Comparison of ENCODE assay signal across 10 cellular contexts in genomic region chr4:84870398-84871163, GRCh38.
DNase-seq lines count a peak whose midpoint lies in the region; ATAC-seq and TF ChIP-seq lines count a peak whose summit lies in the region.
"Had no signal": no experiment of that assay in that cellular context is flagged by ENCODE, and none has a peak within 500 bp of the region (broad histone marks: within the 10 kb centered on the region; RNA-seq: fewer than 3 reads in every experiment).

No MANE protein-coding gene starts in this region.

- H3K4me1 Mint-ChIP-seq in T-cell: no peaks in the 10 kb centered on the region
- H3K4me1 Mint-ChIP-seq: activated CD8-positive, alpha-beta memory T cell treated with anti-CD3 and anti-CD28 coated beads, Interleukin-2, amount 10 ng/mL, durations not matched to agents 7 days and 5 days had no signal

- H3K4me1 ChIP-seq in mammary epithelial cell (ENCODE audit: insufficient read depth, low read length): peaks cover 9% of the 10 kb centered on the region

- CTCF ChIA-PET in mammary epithelial cell (lab: Charles Lee; ENCODE audit: low non-redundant PET): no interaction called here
- CTCF ChIA-PET in T-cell (lab: Charles Lee): no interaction called here

- no peaks in the 10 kb centered on the region for H3K36me3 Mint-ChIP-seq in T-cell
- H3K36me3 Mint-ChIP-seq: activated CD8-positive, alpha-beta memory T cell treated with anti-CD3 and anti-CD28 coated beads, Interleukin-2, amount 10 ng/mL, durations not matched to agents 7 days and 5 days had no signal

- no peak overlapping the region for H3K27ac ChIP-seq in mammary epithelial cell (ENCODE audit: insufficient read depth, low read depth, low read length)

- H3K4me3 ChIP-seq in mammary epithelial cell (replicated peaks in 1 of 3; ENCODE audit: insufficient read depth in 1 of 3, low read depth in 2 of 3, low read length in 3 of 3): no peak overlapping the region

- no peaks in the 10 kb centered on the region for H4K20me1 ChIP-seq in mammary epithelial cell (ENCODE audit: insufficient read depth, low read length)

- ATAC-seq in T-cell (replicated peaks in 1 of 4) (no peak), HG03175 (IDR thresholded peaks at IDR 0.05; ENCODE audit: unreplicated experiment) (no peak)
- ATAC-seq: activated CD8-positive, alpha-beta memory T cell treated with anti-CD3 and anti-CD28 coated beads, Interleukin-2, amount 10 ng/mL, durations not matched to agents 7 days and 5 days had no signal

- peak overlapping the region; percentile 10 for H2AFZ ChIP-seq in mammary epithelial cell (ENCODE audit: low read depth, low read length)

- H3K36me3 ChIP-seq in mammary epithelial cell (ENCODE audit: insufficient read depth, low read length): peaks cover under 1% of the 10 kb centered on the region

- H3K27me3 Mint-ChIP-seq in T-cell: no peaks in the 10 kb centered on the region
- H3K27me3 Mint-ChIP-seq: activated CD8-positive, alpha-beta memory T cell treated with anti-CD3 and anti-CD28 coated beads, Interleukin-2, amount 10 ng/mL, durations not matched to agents 7 days and 5 days had no signal

- intact Hi-C loops in mammary epithelial cell (cut with micrococcal nuclease): no loop called here

- DNase-seq in ACHN (peak; percentile 53), HT1080 (ENCODE audit: low read depth) (peak; percentile 86), mammary epithelial cell (peak; percentile 44), islet precursor cell (peak; percentile 91), T-cell (no peak), NCI-H1930 (lab: John Stamatoyannopoulos, UW) (no peak), activated T-cell treated with anti-CD3 and anti-CD28 coated beads for 4 hours (no peak)
- DNase-seq: activated CD8-positive, alpha-beta memory T cell treated with anti-CD3 and anti-CD28 coated beads, Interleukin-2, amount 10 ng/mL, durations not matched to agents 7 days and 5 days; stimulated activated naive CD4-positive, alpha-beta T cell treated with Interleukin-2 at 50 U/mL for 16 hours had no signal

- no peak overlapping the region for H3K27ac Mint-ChIP-seq in T-cell
- H3K27ac Mint-ChIP-seq: activated CD8-positive, alpha-beta memory T cell treated with anti-CD3 and anti-CD28 coated beads, Interleukin-2, amount 10 ng/mL, durations not matched to agents 7 days and 5 days had no signal

- WGBS in mammary epithelial cell (ENCODE audit: low coverage, missing lambda C conversion rate): 93% methylated on average over 2 of the region's 2 CpGs

- H3K9me3 Mint-ChIP-seq in T-cell: peaks cover 0 to 4% (median 3%) of the 10 kb centered on the region in 3 donors

- no TSS peak for BruUV-seq in mammary epithelial cell (replicated peaks; lab: Mats Ljungman, UMichigan)

- no peaks in the 10 kb centered on the region for H3K9me3 ChIP-seq in mammary epithelial cell (replicated peaks; ENCODE audit: insufficient read depth, low read length)

- in situ Hi-C loops in ACHN (cut with HindIII; ENCODE audit: low pct_ligation_motif_present, low pct_unique_long_range_greater_than_20kb, low sequenced_read_pairs) (no loop called here), mammary epithelial cell (cut with MboI; ENCODE audit: low sequenced_read_pairs in 2 of 2) (no loop called here)

- POLR2A ChIA-PET in T-cell (lab: Charles Lee): no interaction called here

- no peak for TF ChIP-seq CTCF in mammary epithelial cell (conservative IDR thresholded peaks at IDR 0.05 in 1 of 2, IDR thresholded peaks at IDR 0.05 in 1 of 2; ENCODE audit: extremely low read depth in 1 of 2, insufficient read depth in 1 of 2, low read depth in 1 of 2, low read length in 2 of 2)

- no peak overlapping the region for H3K4me3 Mint-ChIP-seq in T-cell
- H3K4me3 Mint-ChIP-seq: activated CD8-positive, alpha-beta memory T cell treated with anti-CD3 and anti-CD28 coated beads, Interleukin-2, amount 10 ng/mL, durations not matched to agents 7 days and 5 days had no signal

- no peaks in the 10 kb centered on the region for H3K27me3 ChIP-seq in mammary epithelial cell (ENCODE audit: insufficient read depth, low read length)

- H3K79me2 ChIP-seq in mammary epithelial cell (ENCODE audit: insufficient read depth, low read length): peaks cover 8% of the 10 kb centered on the region

- H3K9ac ChIP-seq in mammary epithelial cell (ENCODE audit: insufficient read depth, low read length): no peak overlapping the region

- H3K4me2 ChIP-seq in mammary epithelial cell (ENCODE audit: insufficient read depth, low read depth, low read length): peak overlapping the region; percentile 32

- dilution Hi-C loops in mammary epithelial cell (cut with HindIII; ENCODE audit: low sequenced_read_pairs): no loop called here

Comparison
In these comparisons a context has a peak if more than half of its experiments do, and no peak if none do; other contexts are left out.
1. DNase-seq: peak in ACHN (single experiment), HT1080 (single experiment), mammary epithelial cell (single experiment) and islet precursor cell (single experiment); none in T-cell (0 of 34), NCI-H1930 (0 of 2) and activated T-cell treated with anti-CD3 and anti-CD28 coated beads for 4 hours (single experiment).